ENCODE assay signal across 8 cellular contexts in genomic region chr20:63980806-63981728, GRCh38. TPM values are rescaled to one million over a fixed set of nuclear protein-coding genes. Genes with fewer than 3 reads are reported as not detected.
DNase-seq lines count a peak whose midpoint lies in the region; ATAC-seq and TF ChIP-seq lines count a peak whose summit lies in the region.

Gene PRPF6 (plus strand): TSS chr20:63981132. CDS start chr20:63981246, 114 bp downstream.

- TF ChIP-seq POLR2A in Raji (IDR thresholded peaks at IDR 0.05; ENCODE audit: insufficient read depth, low read depth, low read length) = peak; percentile 84

- H2AFZ ChIP-seq in Loucy (ENCODE audit: low read length) = peak within 1 kb of the TSS; percentile 89

- peak within 1 kb of the TSS; percentile 90 for H3K4me3 ChIP-seq in Loucy (ENCODE audit: low read length, poor library complexity, severe bottlenecking)
- H3K4me3 ChIP-seq in fibroblast of the aortic adventitia (ENCODE audit: low read depth, low read length) = peak within 1 kb of the TSS; percentile 100

- H3K9me3 ChIP-seq in Loucy (ENCODE audit: insufficient read depth, low read depth, low read length) = no peaks in the 10 kb centered on the region

- H3K9ac ChIP-seq in Loucy (ENCODE audit: low read depth, low read length, poor library complexity, severe bottlenecking) = peak within 1 kb of the TSS; percentile 88

- TF ChIP-seq CTCF in Loucy (conservative IDR thresholded peaks at IDR 0.05; ENCODE audit: low read length) = peak; percentile 75
- peak; percentile 87 for TF ChIP-seq CTCF in fibroblast of the aortic adventitia (IDR thresholded peaks at IDR 0.05; ENCODE audit: insufficient read depth, low read length)
- TF ChIP-seq CTCF in nephron progenitor cell (IDR thresholded peaks at IDR 0.05) = peak; percentile 65

- H3K27ac Mint-ChIP-seq in nephron progenitor cell = peak within 1 kb of the TSS; percentile 97
- H3K27ac Mint-ChIP-seq in stimulated activated naive CD8-positive, alpha-beta T cell treated with anti-CD3 and anti-CD28 coated beads, Interleukin-15, amount 100 ng/mL, for 72 hours = peak within 1 kb of the TSS; percentile 96

- H3K36me3 ChIP-seq in Loucy (ENCODE audit: insufficient read depth, low read length) = peaks cover 17% of the 10 kb centered on the region; the same call in 1 of the 2 replicates

- H3K27me3 ChIP-seq in Loucy (ENCODE audit: insufficient read depth, low read length, poor library complexity, severe bottlenecking) = no peaks in the 10 kb centered on the region

- H4K20me1 ChIP-seq in Loucy (ENCODE audit: insufficient read depth, low read length, poor library complexity, severe bottlenecking) = peaks cover 19% of the 10 kb centered on the region

- H3K4me3 Mint-ChIP-seq in nephron progenitor cell = peak within 1 kb of the TSS; percentile 95
- peak within 1 kb of the TSS; percentile 92 to 97 for H3K4me3 Mint-ChIP-seq in stimulated activated naive CD8-positive, alpha-beta T cell treated with anti-CD3 and anti-CD28 coated beads, Interleukin-15, amount 100 ng/mL, for 72 hours

- 0 out of 2 replicates have a peak, but pooled peaks cover 7% of the 10 kb centered on the region for H3F3A ChIP-seq in Loucy (ENCODE audit: low read depth)

- peak within 1 kb of the TSS; percentile 100 for H3K4me2 ChIP-seq in Loucy (ENCODE audit: low read depth, low read length, poor library complexity, severe bottlenecking)

- no peaks in the 10 kb centered on the region for H3K9me3 Mint-ChIP-seq in nephron progenitor cell
- H3K9me3 Mint-ChIP-seq in stimulated activated naive CD8-positive, alpha-beta T cell treated with anti-CD3 and anti-CD28 coated beads, Interleukin-15, amount 100 ng/mL, for 72 hours = no peaks in the 10 kb centered on the region

- peaks cover 45% of the 10 kb centered on the region for H3K79me2 ChIP-seq in Loucy (ENCODE audit: insufficient read depth, low read length)

- peaks cover 43% of the 10 kb centered on the region for H3K27me3 Mint-ChIP-seq in nephron progenitor cell (ENCODE audit: low read depth, poor library complexity)
- H3K27me3 Mint-ChIP-seq in stimulated activated naive CD8-positive, alpha-beta T cell treated with anti-CD3 and anti-CD28 coated beads, Interleukin-15, amount 100 ng/mL, for 72 hours = no peaks in the 10 kb centered on the region

- DNase-seq in ELF-1 (ENCODE audit: low read depth, low spot score) = peak; percentile 97
- DNase-seq in H4 (ENCODE audit: low spot score) = peak; percentile 96
- DNase-seq in activated effector memory CD4-positive, alpha-beta T cell treated with Interleukin-2 at 50 U/mL for 16 hours = peak; percentile 90
- peak; percentile 91 for DNase-seq in fibroblast of the aortic adventitia (ENCODE audit: low read depth)
- DNase-seq in nephron progenitor cell = peak; percentile 94
- peak; percentile 93 to 97 for DNase-seq in stimulated activated naive CD8-positive, alpha-beta T cell treated with anti-CD3 and anti-CD28 coated beads, Interleukin-15, amount 100 ng/mL, for 72 hours

- peak; percentile 47 for ATAC-seq in stimulated activated naive CD8-positive, alpha-beta T cell treated with anti-CD3 and anti-CD28 coated beads, Interleukin-15, amount 100 ng/mL, for 72 hours

- H3K4me1 ChIP-seq in Loucy (ENCODE audit: insufficient read depth, low read length, poor library complexity, severe bottlenecking) = peaks cover 44% of the 10 kb centered on the region

- peaks cover 43% of the 10 kb centered on the region for H3K4me1 Mint-ChIP-seq in nephron progenitor cell
- peaks cover 70% of the 10 kb centered on the region for H3K4me1 Mint-ChIP-seq in stimulated activated naive CD8-positive, alpha-beta T cell treated with anti-CD3 and anti-CD28 coated beads, Interleukin-15, amount 100 ng/mL, for 72 hours

- peaks cover 36% of the 10 kb centered on the region for H3K36me3 Mint-ChIP-seq in nephron progenitor cell (ENCODE audit: low read depth)

- no peaks in the 10 kb centered on the region for H3K9me2 ChIP-seq in Loucy (replicated peaks; ENCODE audit: low read depth, low read length)

RNA-seq across cellular contexts. Expression of gene PRPF6, which starts in this region (rescaled TPM):
- 35.9 and 36.5 TPM in 2 replicates for total RNA-seq in H4 (2014; rRNA removed; shearing (Covaris generic))
- 55.4 and 120 TPM in 2 replicates for total RNA-seq in fibroblast of the aortic adventitia (ENCODE audit: low replicate concordance)

Comparison
In these comparisons a context has a peak if more than half of its experiments do, and no peak if none do; other contexts are left out.
1. Peak in every context shown above with its lines: DNase-seq, ATAC-seq and H3K4me3 ChIP-seq.